ENCODE assay signal across 16 cellular contexts in genomic region chr12:19778822-19779221, GRCh38.
DNase-seq lines count a peak whose midpoint lies in the region; FAIRE-seq and TF ChIP-seq lines count a peak whose summit lies in the region.
"Had no signal": no experiment of that assay in that cellular context is flagged by ENCODE, and none has a peak within 500 bp of the region (broad histone marks: within the 10 kb centered on the region; RNA-seq: fewer than 3 reads in every experiment).

No MANE protein-coding gene starts in this region.

- 60 to 69% methylated on average over 3 of the region's 3 CpGs for WGBS in thyroid gland, 2 donors

- H3K4me3 ChIP-seq in astrocyte of the cerebellum (ENCODE audit: low read depth, low read length) (no peak overlapping the region), thyroid gland (replicated peaks in 1 of 3) (no peak overlapping the region)
- H3K4me3 ChIP-seq: BLaER1 treated with 17β-estradiol and CSF1 and Interleukin-3, amounts not matched to agents 10 nM and 100 nM had no signal

- in situ Hi-C loops in astrocyte of the cerebellum (cut with HindIII; ENCODE audit: low sequenced_read_pairs), result no loop called here

- H3K9me3 ChIP-seq in thyroid gland, result no peaks in the 10 kb centered on the region

- no peak overlapping the region for H3K27ac ChIP-seq in thyroid gland
- H3K27ac ChIP-seq: BLaER1 treated with 17β-estradiol and CSF1 and Interleukin-3, amounts not matched to agents 10 nM and 100 nM had no signal

- H3K27me3 ChIP-seq in thyroid gland, result no peaks in the 10 kb centered on the region
- H3K27me3 ChIP-seq: BLaER1 treated with 17β-estradiol and CSF1 and Interleukin-3, amounts not matched to agents 10 nM and 100 nM had no signal

- peak; percentile 5 for TF ChIP-seq CTCF in astrocyte of the cerebellum (IDR thresholded peaks at IDR 0.05; ENCODE audit: low read depth, low read length, missing control alignments)
- peak in 1 of 6 experiments; percentile 14 for TF ChIP-seq CTCF in thyroid gland (IDR thresholded peaks at IDR 0.05)
- TF ChIP-seq CTCF in GM10266 (IDR thresholded peaks at IDR 0.05; ENCODE audit: control insufficient read depth, insufficient read depth, low read depth, missing control alignments), result no peak

- intact Hi-C loops in thyroid gland (cut with DNase I), result no loop called here

- FAIRE-seq in urothelium cell line (lab: Jason Lieb, UNC), result peak; percentile 48
- FAIRE-seq: small intestine had no signal

- H3K4me1 ChIP-seq in thyroid gland, result peaks cover 0 to 11% of the 10 kb centered on the region in 2 donors

- no peak for TF ChIP-seq POLR2A in thyroid gland (IDR thresholded peaks at IDR 0.05)

- no peaks in the 10 kb centered on the region for H3K36me3 ChIP-seq in thyroid gland
- H3K36me3 ChIP-seq: BLaER1 treated with 17β-estradiol and CSF1 and Interleukin-3, amounts not matched to agents 10 nM and 100 nM had no signal

- DNase-seq in NCI-H146 treated with DMSO at 0.1 percent for 48 hours (lab: John Stamatoyannopoulos, UW; ENCODE audit: unreplicated experiment) (peak; percentile 10), astrocyte of the cerebellum (ENCODE audit: low read depth) (no peak), iris pigment epithelial cell (ENCODE audit: low read depth) (peak; percentile 6), urothelium cell line (ENCODE audit: low spot score) (no peak), HCEC 1CT (no peak), thyroid gland (no peak), GM10266 (ENCODE audit: extremely low spot score) (no peak)
- DNase-seq: DMS79; Karpas-422; NCI-H187 treated with DMSO at 0.1 percent for 48 hours; NCI-H774; occipital lobe; stimulated activated naive CD4-positive, alpha-beta T cell treated with Interleukin-2 at 50 U/mL for 16 hours; T-helper 17 cell had no signal

Comparison
In these comparisons a context has a peak if more than half of its experiments do, and no peak if none do; other contexts are left out.
1. DNase-seq: peak in NCI-H146 treated with DMSO at 0.1 percent for 48 hours (single experiment) and iris pigment epithelial cell (single experiment); none in astrocyte of the cerebellum (single experiment), urothelium cell line (single experiment), HCEC 1CT (single experiment), thyroid gland (0 of 2) and GM10266 (single experiment).